ENCODE assay signal across 20 cellular contexts in genomic region chr2:111225871-111226270, GRCh38.
"Had no signal": no experiment of that assay in that cellular context is flagged by ENCODE, and none has a peak within 500 bp of the region (broad histone marks: within the 10 kb centered on the region; RNA-seq: fewer than 3 reads in every experiment).

No MANE protein-coding gene starts in this region.

- H3K27me3 ChIP-seq: cardiac muscle cell, esophagus squamous epithelium, right lobe of liver had no signal

- H3K27ac Mint-ChIP-seq: activated CD4-positive, alpha-beta T cell treated with anti-CD3 and anti-CD28 coated beads, Interleukin-2, amount 10 ng/mL, durations not matched to agents 7 days and 5 days; activated T-helper 1 cell treated with anti-CD3 and anti-CD28 coated beads, Interleukin-12 subunit alpha, Interleukin-12 subunit beta, Interleukin-2, Interleukin-4 antibody, amounts not matched to agents 30 ng/mL and 10 ng/mL and 1 ng/mL, durations not matched to agents 14 hours and 24 hours and 36 hours; mesothelial cell of epicardium; nephron progenitor cell; progenitor cell of endocrine pancreas; T-helper 1 cell treated with Interleukin-12 subunit alpha and Interleukin-12 subunit beta and Interleukin-4 antibody, amounts not matched to agents 30 μg/mL and 1 μg/mL, for 36 hours had no signal

- FAIRE-seq: astrocyte, colon, endometrium, urothelium cell line had no signal

- H3K4me3 ChIP-seq: cardiac muscle cell, esophagus squamous epithelium, lower lobe of right lung, right lobe of liver, spleen had no signal

- ATAC-seq: lower lobe of right lung, right lobe of liver had no signal

- H3K4me3 Mint-ChIP-seq: activated CD4-positive, alpha-beta T cell treated with anti-CD3 and anti-CD28 coated beads, Interleukin-2, amount 10 ng/mL, durations not matched to agents 7 days and 5 days; activated T-helper 1 cell treated with anti-CD3 and anti-CD28 coated beads, Interleukin-12 subunit alpha, Interleukin-12 subunit beta, Interleukin-2, Interleukin-4 antibody, amounts not matched to agents 30 ng/mL and 10 ng/mL and 1 ng/mL, durations not matched to agents 14 hours and 24 hours and 36 hours; mesothelial cell of epicardium; nephron progenitor cell; T-helper 1 cell treated with Interleukin-12 subunit alpha and Interleukin-12 subunit beta and Interleukin-4 antibody, amounts not matched to agents 30 μg/mL and 1 μg/mL, for 36 hours had no signal

- H3K9me3 ChIP-seq: lower lobe of right lung, right lobe of liver had no signal

- H3K4me1 Mint-ChIP-seq: activated CD4-positive, alpha-beta T cell treated with anti-CD3 and anti-CD28 coated beads, Interleukin-2, amount 10 ng/mL, durations not matched to agents 7 days and 5 days had no signal

- DNase-seq: activated CD4-positive, alpha-beta T cell treated with anti-CD3 and anti-CD28 coated beads, Interleukin-2, amount 10 ng/mL, durations not matched to agents 7 days and 5 days; activated CD8-positive, alpha-beta memory T cell treated with anti-CD3 and anti-CD28 coated beads for 24 hours; activated naive CD4-positive, alpha-beta T cell treated with Interleukin-2 at 50 U/mL for 16 hours; esophagus squamous epithelium; glutamatergic neuron; hypothalamus; lower lobe of right lung; nephron progenitor cell; right lobe of liver; spleen; WERI-Rb-1 had no signal

- H3K27ac ChIP-seq: cardiac muscle cell, esophagus squamous epithelium, lower lobe of right lung, right lobe of liver, spleen, WERI-Rb-1 had no signal

- H3K36me3 ChIP-seq: cardiac muscle cell, esophagus squamous epithelium, lower lobe of right lung, right lobe of liver, spleen, WERI-Rb-1 had no signal
